In genomic region chr11:74966651-74967050, GRCh38 we compare ENCODE assay signal across 1 cellular context.
A peak's percentile ranks its signal among the peaks of the same experiment; 100 is the strongest.
TF ChIP-seq lines count a peak whose summit lies in the region.

No MANE protein-coding gene starts in this region.

TF ChIP-seq in K562, 482 proteins besides CTCF, POLR2A, EP300 and RAD21:
- TF ChIP-seq ZBTB26 (CRISPR knock-in tag; IDR thresholded peaks at IDR 0.05), result no peak
- 0 out of 2 replicates have a peak, but pooled peaks have one; percentile 31 for TF ChIP-seq FOSL1 (tag; conservative IDR thresholded peaks at IDR 0.05)
- TF ChIP-seq ZHX1 (conservative IDR thresholded peaks at IDR 0.05; ENCODE audit: low read length), result no peak
